26 cellular contexts compared by ENCODE assay signal in genomic region chr4:82046796-82047195, GRCh38.
"Had no signal": no experiment of that assay in that cellular context is flagged by ENCODE, and none has a peak within 500 bp of the region (broad histone marks: within the 10 kb centered on the region; RNA-seq: fewer than 3 reads in every experiment).

No MANE protein-coding gene starts in this region.

- H3K27ac ChIP-seq: neural progenitor cell, ovary, parathyroid adenoma, psoas muscle, right lobe of liver, sigmoid colon, stomach, thoracic aorta, thyroid gland, tibial nerve, upper lobe of left lung, vagina had no signal

- H3K4me3 ChIP-seq: neural progenitor cell, ovary, psoas muscle, right lobe of liver, sigmoid colon, stomach, thoracic aorta, thyroid gland, tibial nerve, upper lobe of left lung, vagina had no signal

- H3K27me3 ChIP-seq: ovary, right lobe of liver, thyroid gland, vagina had no signal

- H3K79me2 ChIP-seq: parathyroid adenoma had no signal

- DNase-seq: natural killer cell; occipital lobe; ovary; posterior cingulate gyrus; psoas muscle; right cardiac atrium; right lobe of liver; sigmoid colon; small intestine; stimulated activated CD4-positive, alpha-beta T cell treated with anti-CD3 and anti-CD28 coated beads, Interleukin-15, amount 100 ng/mL, for 24 hours; stimulated activated CD4-positive, alpha-beta T cell treated with anti-CD3 and anti-CD28 coated beads, Interleukin-2, amount 100 ng/mL, for 24 hours; stimulated activated CD4-positive, alpha-beta T cell treated with anti-CD3 and anti-CD28 coated beads, Interleukin-2, amount 100 ng/mL, for 48 hours; stimulated activated CD4-positive, alpha-beta T cell treated with anti-CD3 and anti-CD28 coated beads, Interleukin-4, amount 100 ng/mL, for 24 hours; stimulated activated naive B cell treated with anti-CD40 and anti-IgM and Interleukin-4, amounts not matched to agents 10 μg/mL and 1 μg/mL and 100 μg/mL, for 72 hours; stimulated activated naive CD4-positive, alpha-beta T cell treated with Interleukin-2 at 50 U/mL for 16 hours; stomach; thyroid gland; trophoblast cell; upper lobe of left lung had no signal

- H3K4me2 ChIP-seq: neural progenitor cell had no signal

- H3K36me3 ChIP-seq: neural progenitor cell, ovary, right lobe of liver, sigmoid colon, stomach, thoracic aorta, thyroid gland, tibial nerve, upper lobe of left lung, vagina had no signal

- H2AFZ ChIP-seq: neural progenitor cell, parathyroid adenoma had no signal

- H3K4me1 ChIP-seq: parathyroid adenoma had no signal

- H3K9me3 ChIP-seq: ovary, psoas muscle, right lobe of liver, sigmoid colon, stomach, thoracic aorta, thyroid gland, tibial nerve, upper lobe of left lung, vagina had no signal

- H3K9ac ChIP-seq: neural progenitor cell, parathyroid adenoma had no signal

- FAIRE-seq: small intestine, urothelium cell line had no signal

- ATAC-seq: natural killer cell; psoas muscle; right cardiac atrium; right lobe of liver; stimulated activated effector memory CD8-positive, alpha-beta T cell treated with anti-CD3 and anti-CD28 coated beads, Interleukin-12 subunit alpha, Interleukin-12 subunit beta, amount 100 ng/mL, for 72 hours; stimulated activated naive B cell treated with anti-CD40 and anti-IgM and Interleukin-4, amounts not matched to agents 10 μg/mL and 1 μg/mL and 100 μg/mL, for 72 hours had no signal
